ENCODE assay signal across 9 cellular contexts in the genomic region with DNA sequence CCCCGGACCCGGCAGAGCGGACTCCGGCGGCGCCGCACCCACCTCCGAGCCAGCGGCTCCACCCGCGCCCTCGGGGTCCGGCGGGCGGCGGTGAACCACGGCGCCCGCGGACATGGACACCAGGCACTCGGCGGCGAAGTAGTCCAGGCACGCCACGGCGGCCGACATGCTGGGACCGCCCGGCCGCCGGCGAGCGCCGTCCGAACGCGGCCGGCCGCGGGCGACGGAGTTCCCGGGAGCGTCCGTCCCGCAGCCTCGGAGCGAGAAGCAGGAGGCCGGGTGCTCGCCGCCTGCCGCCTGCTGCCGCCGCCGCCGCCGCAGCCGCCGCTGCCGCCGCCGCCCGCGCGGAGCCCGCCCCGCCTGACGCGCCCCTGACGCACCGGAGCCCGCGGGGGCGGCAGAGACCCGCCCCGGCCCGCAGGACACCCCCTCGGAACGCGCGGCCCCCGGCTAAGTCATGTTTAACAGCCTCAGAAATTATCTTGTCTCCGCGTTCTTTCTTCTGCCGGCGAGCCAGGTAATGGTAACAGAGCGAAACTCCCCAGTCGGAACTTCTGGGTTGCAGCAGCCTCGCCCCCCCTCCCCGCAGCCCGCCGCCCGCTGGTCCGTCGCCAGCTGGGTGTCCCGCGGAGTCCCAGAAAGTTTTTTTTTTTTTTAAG. TPM values are rescaled to one million over a fixed set of nuclear protein-coding genes. Genes with fewer than 3 reads are reported as not detected.
DNase-seq lines count a peak whose midpoint lies in the region; ATAC-seq and TF ChIP-seq lines count a peak whose summit lies in the region.
"Had no signal": no experiment of that assay in that cellular context is flagged by ENCODE, and none has a peak within 500 bp of the region (broad histone marks: within the 10 kb centered on the region; RNA-seq: fewer than 3 reads in every experiment).

TSS of gene KLF14 (minus strand) at position 342 of the 659 bp plus-strand sequence. CDS start at position 168, 174 bp downstream.

- H3K4me3 Mint-ChIP-seq in CD4-positive, alpha-beta T cell: peak within 1 kb of the TSS; percentile 88
- peak within 1 kb of the TSS; percentile 91 for H3K4me3 Mint-ChIP-seq in HFFc6

- no peak within 1 kb of the TSS for H3K27ac Mint-ChIP-seq in CD4-positive, alpha-beta T cell
- H3K27ac Mint-ChIP-seq in HFFc6: no peak within 1 kb of the TSS

- no peak for TF ChIP-seq CTCF in CD4-positive, alpha-beta T cell (IDR thresholded peaks at IDR 0.05)
- TF ChIP-seq CTCF in HFFc6 (IDR thresholded peaks at IDR 0.05) (no peak), VCaP (conservative IDR thresholded peaks at IDR 0.05) (peak; percentile 17; the same call in 1 of the 2 replicates)

- peaks cover 87% of the 10 kb centered on the region for H3K27me3 Mint-ChIP-seq in CD4-positive, alpha-beta T cell
- peaks cover 46% of the 10 kb centered on the region for H3K27me3 Mint-ChIP-seq in HFFc6 (ENCODE audit: insufficient read depth)

- peak; percentile 72 for ATAC-seq in CD4-positive, alpha-beta T cell (ENCODE audit: poor library complexity)
- ATAC-seq in GM21528 (IDR thresholded peaks at IDR 0.05; ENCODE audit: low FRiP score, unreplicated experiment): no peak

- DNase-seq in CD4-positive, alpha-beta T cell: peak in 5 of 10 experiments; percentile 11 to 35 (median 21)
- DNase-seq in HFFc6 (no peak), globus pallidus (ENCODE audit: low spot score) (no peak)

- H3K36me3 Mint-ChIP-seq in CD4-positive, alpha-beta T cell (ENCODE audit: low read depth): peaks cover 17% of the 10 kb centered on the region
- H3K36me3 Mint-ChIP-seq in HFFc6 (ENCODE audit: low read depth): no peaks in the 10 kb centered on the region; the same call in none of the 2 replicates

- 0 to 1% methylated on average over 97 of the region's 97 CpGs for WGBS in ectodermal cell, 2 experiments
- WGBS in thymus: under 1% methylated on average over 97 of the region's 97 CpGs

- peaks cover 4% of the 10 kb centered on the region for H3K4me1 ChIP-seq in ectodermal cell (ENCODE audit: control insufficient read depth, insufficient read depth, low read length)
- peaks cover 0 to 5% of the 10 kb centered on the region in 2 donors for H3K4me1 ChIP-seq in muscle layer of duodenum (ENCODE audit: control insufficient read depth in 1 of 2, insufficient read depth in 2 of 2, low read length in 2 of 2)
- H3K4me1 ChIP-seq in thymus (ENCODE audit: control insufficient read depth, insufficient read depth, low read length): no peaks in the 10 kb centered on the region

- H3K27me3 ChIP-seq in CD4-positive, alpha-beta T cell (ENCODE audit: control insufficient read depth, insufficient read depth, low read length): peaks cover 83% of the 10 kb centered on the region
- peaks cover 96% of the 10 kb centered on the region for H3K27me3 ChIP-seq in ectodermal cell (ENCODE audit: control insufficient read depth, insufficient read depth, low read length, poor library complexity, severe bottlenecking)
- H3K27me3 ChIP-seq in muscle layer of duodenum (ENCODE audit: low read depth, low read length): peaks cover 34% of the 10 kb centered on the region
- H3K27me3 ChIP-seq in thymus (ENCODE audit: control insufficient read depth, insufficient read depth): peaks cover 41% of the 10 kb centered on the region

- H3K4me3 ChIP-seq in ectodermal cell (ENCODE audit: insufficient read depth, low read depth, low read length) (peak within 1 kb of the TSS; percentile 44), muscle layer of duodenum (ENCODE audit: low read depth in 1 of 2, low read length in 2 of 2) (peak within 1 kb of the TSS; percentile 47 to 58), thymus (ENCODE audit: low read length) (peak within 1 kb of the TSS; percentile 63)

- CTCF ChIA-PET in CD4-positive, alpha-beta T cell (lab: Charles Lee): no interaction called here

- POLR2A ChIA-PET in CD4-positive, alpha-beta T cell (lab: Charles Lee): interaction anchor here (0.8 to 1.3 kb wide), 2 partner anchors 66 to 528 kb away, joined by 3 read pairs; partner anchors contain the start of gene TMEM209

- H3K9me3 Mint-ChIP-seq in CD4-positive, alpha-beta T cell: no peaks in the 10 kb centered on the region
- peaks cover 7% of the 10 kb centered on the region for H3K9me3 Mint-ChIP-seq in HFFc6

- H3K27ac ChIP-seq in CD4-positive, alpha-beta T cell (ENCODE audit: low read depth, low read length): no peak within 1 kb of the TSS
- H3K27ac ChIP-seq in VCaP (peak within 1 kb of the TSS; percentile 17; the same call in 1 of the 2 replicates), ectodermal cell (ENCODE audit: insufficient read depth, low read depth, low read length, poor library complexity, severe bottlenecking) (no peak within 1 kb of the TSS), muscle layer of duodenum (ENCODE audit: low read length) (no peak within 1 kb of the TSS), thymus (ENCODE audit: low read depth) (no peak within 1 kb of the TSS)

- H3K36me3 ChIP-seq in ectodermal cell (ENCODE audit: control insufficient read depth, insufficient read depth, low read length) (peaks cover 6% of the 10 kb centered on the region), muscle layer of duodenum (ENCODE audit: control insufficient read depth in 1 of 2, insufficient read depth in 2 of 2, low read length in 2 of 2) (no peaks in the 10 kb centered on the region), thymus (ENCODE audit: control insufficient read depth, insufficient read depth) (no peaks in the 10 kb centered on the region)

- intact Hi-C loops in CD4-positive, alpha-beta T cell (cut with DNase I, micrococcal nuclease): no loop called here

- H3K4me1 Mint-ChIP-seq in CD4-positive, alpha-beta T cell (ENCODE audit: low read depth): peaks cover 9% of the 10 kb centered on the region
- H3K4me1 Mint-ChIP-seq in HFFc6 (ENCODE audit: low read depth): peaks cover 6% of the 10 kb centered on the region

- peaks cover 25% of the 10 kb centered on the region for H3K9me3 ChIP-seq in CD4-positive, alpha-beta T cell (ENCODE audit: control insufficient read depth, low read length)
- H3K9me3 ChIP-seq in ectodermal cell (ENCODE audit: control insufficient read depth, low read length) (peaks cover 8% of the 10 kb centered on the region), muscle layer of duodenum (ENCODE audit: control insufficient read depth in 1 of 2, low read length in 2 of 2) (peaks cover 36 to 45% of the 10 kb centered on the region in 2 donors), thymus (ENCODE audit: control insufficient read depth) (peaks cover 11% of the 10 kb centered on the region)

RNA-seq across cellular contexts. Expression of gene KLF14, which starts in this region (rescaled TPM):
- total RNA-seq in CD4-positive, alpha-beta T cell: not detected
- not detected for total RNA-seq in HFFc6 (2021; fragmentation: NEBNext Ultra II Directional; extraction: Animal tissue kit (Norgen Biotek cat#: 25700))
- not detected for polyA plus RNA-seq in ectodermal cell (2013, experiment 1 of 4)
- polyA plus RNA-seq in ectodermal cell (2013, experiment 2 of 4): not detected
- not detected for polyA plus RNA-seq in ectodermal cell (2013, experiment 3 of 4)
- not detected for polyA plus RNA-seq in ectodermal cell (2013, experiment 4 of 4)
- 0.02 TPM for polyA plus RNA-seq in thymus
- total RNA-seq: LHCN-M2 had no signal

Comparison
In these comparisons a context has a peak if more than half of its experiments do, and no peak if none do; other contexts are left out.
1. Peak in ATAC-seq in CD4-positive, alpha-beta T cell; RNA of the gene not detected or under 1 TPM.